ENCODE assay signal across 8 cellular contexts in genomic region chr11:71787014-71787823, GRCh38. TPM values are rescaled to one million over a fixed set of nuclear protein-coding genes. Genes with fewer than 3 reads are reported as not detected.
DNase-seq lines count a peak whose midpoint lies in the region; ATAC-seq, FAIRE-seq and TF ChIP-seq lines count a peak whose summit lies in the region.

No MANE protein-coding gene starts in this region.

- ATAC-seq in HG03457 (IDR thresholded peaks at IDR 0.05; ENCODE audit: unreplicated experiment): peak; percentile 92
- ATAC-seq in HepG2: peak; percentile 99

- CTCF ChIA-PET in BJ (lab: Yijun Ruan, JAX) (no interaction called here), HepG2 (lab: Yijun Ruan, JAX; ENCODE audit: low intra/inter-chr PET ratio, low total read pairs) (no interaction called here)
- CTCF ChIA-PET in activated CD4-positive, alpha-beta T cell treated with anti-CD3 and anti-CD28 coated beads, Interleukin-2, amount 10 ng/mL, durations not matched to agents 7 days and 5 days (lab: Charles Lee): interaction anchor here (0.6 to 1.1 kb wide), 2 partner anchors 14 to 647 kb away, joined by 3 to 6 read pairs; partner anchors contain the start of gene CLPB

- 0% methylated on average over 10 of the region's 67 CpGs for WGBS in HepG2 (ENCODE audit: low lambda C conversion rate)

- peaks cover 24% of the 10 kb centered on the region for H3K4me1 ChIP-seq in HepG2 (ENCODE audit: insufficient read depth, low read length)

- peaks cover 2% of the 10 kb centered on the region for H3K27me3 Mint-ChIP-seq in activated CD4-positive, alpha-beta T cell treated with anti-CD3 and anti-CD28 coated beads, Interleukin-2, amount 10 ng/mL, durations not matched to agents 7 days and 5 days
- peaks cover 12% of the 10 kb centered on the region for H3K27me3 Mint-ChIP-seq in dendritic cell treated with granulocyte-macrophage colony-stimulating factor and Interleukin-4, amounts not matched to agents 40 ng/mL and 50 ng/mL, for 4 days

- DNase-seq in BJ (ENCODE audit: low read depth): peak; percentile 96
- peak; percentile 61 for DNase-seq in GM19240 (ENCODE audit: insufficient read length, low spot score)
- DNase-seq in NCI-H526 treated with DMSO at 0.1 percent for 48 hours (lab: John Stamatoyannopoulos, UW): peak; percentile 98
- peak; percentile 98 for DNase-seq in activated CD4-positive, alpha-beta T cell treated with anti-CD3 and anti-CD28 coated beads, Interleukin-2, amount 10 ng/mL, durations not matched to agents 7 days and 5 days
- peak; percentile 96 for DNase-seq in HepG2 (ENCODE audit: low spot score)
- peak; percentile 98 for DNase-seq in stimulated activated CD4-positive, alpha-beta T cell treated with anti-CD3 and anti-CD28 coated beads, Interleukin-2, amount 100 ng/mL, for 48 hours

- H3K27ac Mint-ChIP-seq in activated CD4-positive, alpha-beta T cell treated with anti-CD3 and anti-CD28 coated beads, Interleukin-2, amount 10 ng/mL, durations not matched to agents 7 days and 5 days: peak overlapping the region; percentile 98
- H3K27ac Mint-ChIP-seq in dendritic cell treated with granulocyte-macrophage colony-stimulating factor and Interleukin-4, amounts not matched to agents 40 ng/mL and 50 ng/mL, for 4 days: peak overlapping the region; percentile 100

- no peak for TF ChIP-seq CTCF in BJ (IDR thresholded peaks at IDR 0.05; ENCODE audit: insufficient read depth, low read depth, low read length)
- no peak for TF ChIP-seq CTCF in HepG2 (CRISPR knock-in tag; IDR thresholded peaks at IDR 0.05)

- TF ChIP-seq EP300 in HepG2 (IDR thresholded peaks at IDR 0.05; ENCODE audit: low read depth in 2 of 2, low read length in 2 of 2): no peak
- TF ChIP-seq EP300 in HepG2 (CRISPR knock-in tag; IDR thresholded peaks at IDR 0.05; ENCODE audit: borderline replicate concordance): no peak

- H3K4me3 Mint-ChIP-seq in activated CD4-positive, alpha-beta T cell treated with anti-CD3 and anti-CD28 coated beads, Interleukin-2, amount 10 ng/mL, durations not matched to agents 7 days and 5 days: peak overlapping the region; percentile 91
- H3K4me3 Mint-ChIP-seq in dendritic cell treated with granulocyte-macrophage colony-stimulating factor and Interleukin-4, amounts not matched to agents 40 ng/mL and 50 ng/mL, for 4 days: peak overlapping the region; percentile 99

- no peaks in the 10 kb centered on the region for H3K36me3 Mint-ChIP-seq in activated CD4-positive, alpha-beta T cell treated with anti-CD3 and anti-CD28 coated beads, Interleukin-2, amount 10 ng/mL, durations not matched to agents 7 days and 5 days (ENCODE audit: low read depth)
- peaks cover 16% of the 10 kb centered on the region for H3K36me3 Mint-ChIP-seq in dendritic cell treated with granulocyte-macrophage colony-stimulating factor and Interleukin-4, amounts not matched to agents 40 ng/mL and 50 ng/mL, for 4 days (ENCODE audit: low read depth)

- no peaks in the 10 kb centered on the region for H3K9me3 Mint-ChIP-seq in activated CD4-positive, alpha-beta T cell treated with anti-CD3 and anti-CD28 coated beads, Interleukin-2, amount 10 ng/mL, durations not matched to agents 7 days and 5 days
- no peaks in the 10 kb centered on the region for H3K9me3 Mint-ChIP-seq in dendritic cell treated with granulocyte-macrophage colony-stimulating factor and Interleukin-4, amounts not matched to agents 40 ng/mL and 50 ng/mL, for 4 days

- peak overlapping the region; percentile 68 for H3K4me2 ChIP-seq in HepG2 (ENCODE audit: low read depth, low read length)

- no peak overlapping the region for H2AFZ ChIP-seq in HepG2 (ENCODE audit: low read length)

- no peak for TF ChIP-seq RAD21 in HepG2 (CRISPR knock-in tag; IDR thresholded peaks at IDR 0.05)

- no peaks in the 10 kb centered on the region for H3K79me2 ChIP-seq in HepG2 (ENCODE audit: insufficient read depth, low read length)

- intact Hi-C loops in dendritic cell treated with granulocyte-macrophage colony-stimulating factor and Interleukin-4, amounts not matched to agents 40 ng/mL and 50 ng/mL, for 4 days (cut with micrococcal nuclease): no loop called here
- intact Hi-C loops in HepG2 (cut with micrococcal nuclease; ENCODE audit: unreplicated experiment): no loop called here

- H3K27me3 ChIP-seq in BJ (ENCODE audit: control insufficient read depth, insufficient read depth, low read length) (no peaks in the 10 kb centered on the region), HepG2 (ENCODE audit: control insufficient read depth in 1 of 2, insufficient read depth in 2 of 2, low read length in 2 of 2) (no peaks in the 10 kb centered on the region)

- no peaks in the 10 kb centered on the region for H3K36me3 ChIP-seq in BJ (ENCODE audit: control insufficient read depth, insufficient read depth, low read length)
- no peaks in the 10 kb centered on the region for H3K36me3 ChIP-seq in HepG2 (replicated peaks in 1 of 2; ENCODE audit: control insufficient read depth in 1 of 2, insufficient read depth in 2 of 2, low read length in 2 of 2)

- peak overlapping the region; percentile 71 for H3K9ac ChIP-seq in HepG2 (ENCODE audit: insufficient read depth, low read depth, low read length)

- H3K4me1 Mint-ChIP-seq in activated CD4-positive, alpha-beta T cell treated with anti-CD3 and anti-CD28 coated beads, Interleukin-2, amount 10 ng/mL, durations not matched to agents 7 days and 5 days: peaks cover 21% of the 10 kb centered on the region
- H3K4me1 Mint-ChIP-seq in dendritic cell treated with granulocyte-macrophage colony-stimulating factor and Interleukin-4, amounts not matched to agents 40 ng/mL and 50 ng/mL, for 4 days (ENCODE audit: low read depth): peaks cover 14% of the 10 kb centered on the region

- peak; percentile 43 for FAIRE-seq in HepG2 (lab: Jason Lieb, UNC)

- POLR2A ChIA-PET in BJ (lab: Charles Lee) (interaction anchor here (0.7 kb wide), 1 partner anchor 1875 kb away, joined by 4 read pairs; no protein-coding TSS in a partner anchor), HepG2 (lab: Yijun Ruan, JAX) (interaction anchor here (0.6 to 1.0 kb wide), 3 partner anchors 12 to 1345 kb away, joined by 3 read pairs; partner anchors contain the start of gene DHCR7)
- POLR2A ChIA-PET in activated CD4-positive, alpha-beta T cell treated with anti-CD3 and anti-CD28 coated beads, Interleukin-2, amount 10 ng/mL, durations not matched to agents 7 days and 5 days (lab: Charles Lee): no interaction called here

- in situ Hi-C loops in HepG2 (cut with HindIII; ENCODE audit: extremely low pct_ligation_motif_present, low pct_unique_long_range_greater_than_20kb): no loop called here

- TF ChIP-seq POLR2A in HepG2 (IDR thresholded peaks at IDR 0.05; ENCODE audit: insufficient read depth in 1 of 2, low read depth in 2 of 2, low read length in 2 of 2): no peak

- H4K20me1 ChIP-seq in HepG2 (ENCODE audit: insufficient read depth, low read length): no peaks in the 10 kb centered on the region

- no peaks in the 10 kb centered on the region for H3K9me3 ChIP-seq in HepG2 (ENCODE audit: low read length)

- H3K4me3 ChIP-seq in BJ (ENCODE audit: low read depth, low read length): peak overlapping the region; percentile 76
- H3K4me3 ChIP-seq in HepG2 (replicated peaks in 1 of 3; ENCODE audit: insufficient read depth in 1 of 3, low read depth in 2 of 3, low read length in 3 of 3): peak overlapping the region; percentile 63 to 71 (median 69); a peak in 5 of 6 replicates

- no TSS peak for BruUV-seq in HepG2 (replicated peaks; lab: Mats Ljungman, UMichigan)

- peak overlapping the region; percentile 77 for H3K27ac ChIP-seq in HepG2 (ENCODE audit: extremely low read length, insufficient read depth, low read length)

TF ChIP-seq in HepG2, 621 proteins besides CTCF, POLR2A, EP300 and RAD21 (continues in another document):
- no peak for TF ChIP-seq ZNF44 (CRISPR knock-in tag; IDR thresholded peaks at IDR 0.05)

RNA-seq across cellular contexts. Expression of gene DEFB108B, which starts 45.8 kb away (rescaled TPM):
- polyA plus RNA-seq in BJ (2011; rRNA removed) (not detected in 2 replicates), HepG2 (2011; rRNA removed) (not detected in 2 replicates)
- not detected in 2 replicates for polyA minus RNA-seq in BJ (2011; rRNA and poly(A)+ RNA removed)
- not detected for total RNA-seq in activated CD4-positive, alpha-beta T cell treated with anti-CD3 and anti-CD28 coated beads, Interleukin-2, amount 10 ng/mL, durations not matched to agents 7 days and 5 days
- not detected in 2 replicates for total RNA-seq in HepG2 (2016; rRNA removed; fragmentation: Illumina TruSeq; extraction: Trizol)
- total RNA-seq in HepG2 (2016; cell fraction: cytosol; rRNA removed; fragmentation: Illumina TruSeq; extraction: Trizol; ENCODE audit: low read depth): not detected in 2 replicates
- not detected in 2 replicates for total RNA-seq in HepG2 (2016; cell fraction: insoluble cytoplasmic fraction; rRNA removed; fragmentation: Illumina TruSeq; extraction: Trizol)
- total RNA-seq in HepG2 (2016; cell fraction: membrane; rRNA removed; fragmentation: Illumina TruSeq; extraction: Trizol): not detected in 2 replicates
- not detected in 2 replicates for total RNA-seq in HepG2 (2016; cell fraction: nucleus; rRNA removed; fragmentation: Illumina TruSeq; extraction: Trizol)
- not detected in 2 replicates for polyA plus RNA-seq in HepG2 (2011; cell fraction: cytosol; rRNA removed)
- not detected in 2 replicates for polyA plus RNA-seq in HepG2 (2011; cell fraction: nucleus; rRNA removed)
- not detected in 2 replicates for polyA plus RNA-seq in HepG2 (2012)
- not detected in 2 replicates for polyA plus RNA-seq in HepG2 (2016; cell fraction: cytosol; fragmentation: Illumina TruSeq; extraction: Trizol; ENCODE audit: low read depth)
- not detected in 2 replicates for polyA plus RNA-seq in HepG2 (2016; cell fraction: insoluble cytoplasmic fraction; fragmentation: Illumina TruSeq; extraction: Trizol; ENCODE audit: low read depth)
- polyA plus RNA-seq in HepG2 (2016; cell fraction: membrane; fragmentation: Illumina TruSeq; extraction: Trizol; ENCODE audit: low read depth): not detected in 2 replicates
- not detected in 2 replicates for polyA plus RNA-seq in HepG2 (2016; cell fraction: nucleus; fragmentation: Illumina TruSeq; extraction: Trizol; ENCODE audit: insufficient read depth, low read depth)
- not detected in 2 replicates for polyA minus RNA-seq in HepG2 (2011; rRNA and poly(A)+ RNA removed; ENCODE audit: low replicate concordance)
- polyA minus RNA-seq in HepG2 (2011; cell fraction: cytosol; rRNA and poly(A)+ RNA removed): not detected in 2 replicates
- not detected in 2 replicates for polyA minus RNA-seq in HepG2 (2011; cell fraction: nucleus; rRNA and poly(A)+ RNA removed)

Comparison
In these comparisons a context has a peak if more than half of its experiments do, and no peak if none do; other contexts are left out.
1. Peak in every context shown above with its lines: DNase-seq, ATAC-seq, H3K4me3 ChIP-seq and H3K27ac ChIP-seq.